ENCODE assay signal across 8 cellular contexts in the genomic region with DNA sequence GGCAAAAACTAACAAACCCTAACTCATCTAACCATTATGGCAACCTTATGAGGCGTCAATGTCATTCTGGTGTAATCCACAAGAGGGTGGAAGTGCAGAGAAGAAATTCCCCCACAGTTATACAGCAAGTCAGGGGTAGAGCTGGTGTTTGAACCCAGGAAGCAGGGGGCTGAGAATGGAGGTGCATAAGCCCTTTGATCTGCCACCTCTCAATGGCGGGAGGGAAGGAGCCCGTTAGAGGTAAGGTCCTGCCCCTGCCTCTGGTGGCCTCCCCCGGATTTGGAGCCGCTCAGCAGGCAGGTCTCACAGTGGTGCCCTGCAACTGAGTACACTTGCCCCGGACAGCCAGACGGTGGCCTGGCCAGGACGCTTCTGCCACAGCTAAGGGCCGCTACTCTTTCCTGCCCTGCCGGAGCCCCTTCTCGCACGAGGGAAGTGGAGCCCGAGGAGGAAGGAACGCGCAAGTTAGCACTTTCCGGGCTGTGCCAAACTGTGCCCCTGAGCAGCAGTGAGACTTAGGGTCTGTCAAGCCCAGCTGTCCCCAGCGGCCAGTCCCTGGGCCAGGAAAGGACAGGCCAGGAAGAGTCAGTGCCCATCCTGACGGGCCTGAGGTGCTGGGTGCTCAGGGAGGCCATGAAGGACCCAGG. TPM values are rescaled to one million over a fixed set of nuclear protein-coding genes. Genes with fewer than 3 reads are reported as not detected.
DNase-seq lines count a peak whose midpoint lies in the region; ATAC-seq lines count a peak whose summit lies in the region.

No MANE protein-coding gene starts in this region.

- POLR2A ChIA-PET in naive thymus-derived CD8-positive, alpha-beta T cell (lab: Charles Lee), result interaction anchor here (1.1 to 7.0 kb wide), 13 partner anchors 9 to 229 kb away, joined by 3 to 54 read pairs (median 8); partner anchors contain the start of gene IL10RA

- ATAC-seq in naive thymus-derived CD8-positive, alpha-beta T cell, result peak; percentile 78 to 90
- ATAC-seq in HG02610 (IDR thresholded peaks at IDR 0.05; ENCODE audit: unreplicated experiment) (no peak), GM21786 (IDR thresholded peaks at IDR 0.05; ENCODE audit: unreplicated experiment) (no peak)

- peaks cover 24 to 67% (median 65%) of the 10 kb centered on the region in 4 donors for H3K4me1 Mint-ChIP-seq in naive thymus-derived CD8-positive, alpha-beta T cell

- H3K27ac Mint-ChIP-seq in naive thymus-derived CD8-positive, alpha-beta T cell, result peak overlapping the region; percentile 58 to 96 (median 90)

- DNase-seq in GF-D8 (lab: John Stamatoyannopoulos, UW), result peak; percentile 50
- peak; percentile 56 for DNase-seq in NCI-H526 treated with DMSO at 0.1 percent for 48 hours (lab: John Stamatoyannopoulos, UW)
- DNase-seq in central memory CD4-positive, alpha-beta T cell, result peak; percentile 17
- DNase-seq in naive thymus-derived CD8-positive, alpha-beta T cell, result peak in 9 of 10 donors; percentile 37 to 89 (median 70)
- no peak for DNase-seq in AG08396 (ENCODE audit: low spot score)
- DNase-seq in NCI-H1048 (lab: John Stamatoyannopoulos, UW), result no peak

- peak overlapping the region; percentile 24 to 78 (median 54) for H3K4me3 Mint-ChIP-seq in naive thymus-derived CD8-positive, alpha-beta T cell

- no peaks in the 10 kb centered on the region for H3K9me3 Mint-ChIP-seq in naive thymus-derived CD8-positive, alpha-beta T cell

- no peaks in the 10 kb centered on the region for H3K27me3 Mint-ChIP-seq in naive thymus-derived CD8-positive, alpha-beta T cell

- peaks cover 0 to 3% (median 0%) of the 10 kb centered on the region in 3 donors for H3K36me3 Mint-ChIP-seq in naive thymus-derived CD8-positive, alpha-beta T cell

RNA-seq across cellular contexts. Expression of gene FXYD2, which starts 1.1 kb away (rescaled TPM):
- 10 to 100 TPM; 12.9 to 14.4 TPM for total RNA-seq in naive thymus-derived CD8-positive, alpha-beta T cell
- polyA plus RNA-seq in naive thymus-derived CD8-positive, alpha-beta T cell, result 10 to 100 TPM; 11.9 to 61.6 (median 16.9) TPM

RNA-seq across cellular contexts. Expression of gene DSCAML1, which starts 26.4 kb away (rescaled TPM):
- 1 to 10 TPM; 1.3 to 2.1 TPM for total RNA-seq in naive thymus-derived CD8-positive, alpha-beta T cell
- polyA plus RNA-seq in naive thymus-derived CD8-positive, alpha-beta T cell, result under 1 TPM; 0.12 to 0.15 (median 0.13) TPM

RNA-seq across cellular contexts. Expression of gene FXYD6, which starts 53.0 kb away (rescaled TPM):
- total RNA-seq in naive thymus-derived CD8-positive, alpha-beta T cell, result not detected
- not detected for polyA plus RNA-seq in naive thymus-derived CD8-positive, alpha-beta T cell

Comparison
In these comparisons a context has a peak if more than half of its experiments do, and no peak if none do; other contexts are left out.
1. DNase-seq: peak in GF-D8 (single experiment), NCI-H526 treated with DMSO at 0.1 percent for 48 hours (single experiment), central memory CD4-positive, alpha-beta T cell (single experiment) and naive thymus-derived CD8-positive, alpha-beta T cell (9 of 10); none in AG08396 (single experiment) and NCI-H1048 (single experiment).
2. ATAC-seq: peak in naive thymus-derived CD8-positive, alpha-beta T cell (2 of 2); none in HG02610 (single experiment) and GM21786 (single experiment).